ENCODE assay signal across 18 cellular contexts in genomic region chr6:44451803-44452690, GRCh38.
A peak's percentile ranks its signal among the peaks of the same experiment; 100 is the strongest.
DNase-seq lines count a peak whose midpoint lies in the region; ATAC-seq and TF ChIP-seq lines count a peak whose summit lies in the region.
"Had no signal": no experiment of that assay in that cellular context is flagged by ENCODE, and none has a peak within 500 bp of the region (broad histone marks: within the 10 kb centered on the region; RNA-seq: fewer than 3 reads in every experiment).

No MANE protein-coding gene starts in this region.

- H3K9me3 ChIP-seq in GM23248 (ENCODE audit: low read depth), result no peaks in the 10 kb centered on the region
- H3K9me3 ChIP-seq in T-helper 17 cell (ENCODE audit: control insufficient read depth, low read length, poor library complexity, severe bottlenecking), result no peaks in the 10 kb centered on the region
- H3K9me3 ChIP-seq: heart left ventricle, prostate gland, SJCRH30 had no signal

- no peaks in the 10 kb centered on the region for H3K9me2 ChIP-seq in GM23248 (ENCODE audit: insufficient read depth)

- H3K4me1 Mint-ChIP-seq in T-helper 17 cell, result peaks cover 12% of the 10 kb centered on the region

- no peak for ATAC-seq in T-helper 17 cell
- no peak for ATAC-seq in HG02870 (IDR thresholded peaks at IDR 0.05; ENCODE audit: unreplicated experiment)
- no peak for ATAC-seq in HG03342 (IDR thresholded peaks at IDR 0.05; ENCODE audit: unreplicated experiment)
- ATAC-seq in HG03460 (IDR thresholded peaks at IDR 0.05; ENCODE audit: unreplicated experiment), result no peak

- peaks cover 44% of the 10 kb centered on the region for H3K4me1 ChIP-seq in GM23248 (ENCODE audit: insufficient read depth)
- H3K4me1 ChIP-seq: prostate gland, SJCRH30 had no signal

- peaks cover 33% of the 10 kb centered on the region for H3F3A ChIP-seq in GM23248 (ENCODE audit: insufficient read depth)

- no peaks in the 10 kb centered on the region for H3K27me3 ChIP-seq in GM23248 (replicated peaks; ENCODE audit: insufficient read depth)
- H3K27me3 ChIP-seq: heart left ventricle, SJCRH30 had no signal

- H2AFZ ChIP-seq in GM23248, result no peak overlapping the region

- H3K27me3 Mint-ChIP-seq in T-helper 17 cell, result peaks cover 4% of the 10 kb centered on the region
- H3K27me3 Mint-ChIP-seq: CD8-positive, alpha-beta memory T cell had no signal

- peaks cover 7% of the 10 kb centered on the region; the same call in 1 of the 2 replicates for H3K36me3 ChIP-seq in GM23248 (ENCODE audit: low read depth)
- H3K36me3 ChIP-seq: prostate gland had no signal

- peak overlapping the region; percentile 39 for H3K27ac Mint-ChIP-seq in T-helper 17 cell
- H3K27ac Mint-ChIP-seq: type B pancreatic cell had no signal

- no peaks in the 10 kb centered on the region for H4K20me1 ChIP-seq in GM23248 (ENCODE audit: insufficient read depth)

- H3K4me2 ChIP-seq in GM23248 (ENCODE audit: unreplicated experiment), result peak overlapping the region; percentile 55

- peak overlapping the region; percentile 78 for H3K27ac ChIP-seq in GM23248
- H3K27ac ChIP-seq: prostate gland, SJCRH30 had no signal

- no peaks in the 10 kb centered on the region for H3K79me2 ChIP-seq in GM23248 (ENCODE audit: insufficient read depth)

- H3K4me3 ChIP-seq in GM23248 (no peak overlapping the region; the same call in 1 of the 2 replicates), fibroblast of pulmonary artery (replicated peaks; ENCODE audit: low read depth, low read length) (no peak overlapping the region)
- H3K4me3 ChIP-seq: heart left ventricle, prostate gland, SJCRH30 had no signal

- H3K4me3 Mint-ChIP-seq in T-helper 17 cell, result no peak overlapping the region
- H3K4me3 Mint-ChIP-seq: CD8-positive, alpha-beta memory T cell; type B pancreatic cell had no signal

- WGBS in GM23248 (ENCODE audit: low coverage in 1 of 2, low lambda C conversion rate in 2 of 2, missing lambda C conversion rate in 2 of 2), 2 experiments, result 91 to 93% methylated on average over 11 of the region's 11 CpGs

- peaks cover 4% of the 10 kb centered on the region for H3K36me3 Mint-ChIP-seq in T-helper 17 cell (ENCODE audit: low read depth)

- peak; percentile 14 for DNase-seq in GM23248
- DNase-seq in T-helper 17 cell, result no peak
- DNase-seq in fibroblast of pulmonary artery (ENCODE audit: low read depth), result peak; percentile 53
- peak; percentile 23 for DNase-seq in renal cortical epithelial cell (ENCODE audit: low read depth)
- no peak for DNase-seq in stimulated activated CD4-positive, alpha-beta T cell treated with anti-CD3 and anti-CD28 coated beads, Interleukin-4, amount 100 ng/mL, for 4 hours
- DNase-seq: activated gamma-delta T cell treated with Interleukin-2 at 50 U/mL for 16 hours; CD8-positive, alpha-beta memory T cell; heart left ventricle; kidney; NCI-H2081 treated with DMSO at 0.1 percent for 48 hours; NCI-H774; SJCRH30; stimulated activated CD4-positive, alpha-beta T cell treated with anti-CD3 and anti-CD28 coated beads, Interleukin-1b, Interleukin-23, amount 100 ng/mL, for 48 hours had no signal

- peak overlapping the region; percentile 54 for H3K9ac ChIP-seq in GM23248

- no peak for TF ChIP-seq CTCF in fibroblast of pulmonary artery (IDR thresholded peaks at IDR 0.05; ENCODE audit: low read length, missing control alignments)

- in situ Hi-C loops in GM23248 (cut with MboI), result no loop called here

Comparison
In these comparisons a context has a peak if more than half of its experiments do, and no peak if none do; other contexts are left out.
1. DNase-seq: peak in GM23248 (single experiment), fibroblast of pulmonary artery (single experiment) and renal cortical epithelial cell (single experiment); none in T-helper 17 cell (0 of 3) and stimulated activated CD4-positive, alpha-beta T cell treated with anti-CD3 and anti-CD28 coated beads, Interleukin-4, amount 100 ng/mL, for 4 hours (0 of 2).